In the genomic region with DNA sequence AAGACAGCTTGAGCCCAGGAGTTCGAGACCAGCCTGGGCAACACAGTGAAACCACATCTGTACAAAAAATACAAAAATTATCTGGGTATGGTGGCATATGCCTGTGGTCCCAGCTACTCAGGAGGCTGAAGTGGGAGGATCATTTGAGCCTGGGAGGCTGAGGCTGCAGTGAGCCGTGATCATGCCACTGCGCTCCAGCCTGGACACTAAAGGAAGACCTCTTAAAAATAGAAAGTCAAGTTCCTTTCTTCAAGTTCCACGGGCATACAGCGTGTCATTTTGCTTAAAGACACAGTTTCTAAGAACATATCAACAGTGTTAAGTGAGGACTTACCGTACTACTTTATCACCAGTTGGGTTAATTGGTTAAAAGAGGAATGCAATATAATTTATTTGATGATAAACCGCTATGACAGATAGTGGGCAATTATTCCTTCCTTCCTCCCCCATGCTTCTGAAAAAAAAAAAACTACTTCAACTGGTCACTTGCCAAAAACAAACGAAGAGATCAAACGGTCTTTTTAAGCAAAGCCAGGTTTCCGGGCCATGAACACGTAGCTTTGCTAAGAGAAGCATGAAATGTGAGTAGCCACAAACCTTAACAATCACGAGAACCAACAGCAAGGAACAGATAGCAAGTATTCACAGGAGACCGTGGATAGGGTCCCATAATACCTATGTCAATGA, we compare ENCODE assay signal across 1 cellular context.
TF ChIP-seq lines count a peak whose summit lies in the region.

No MANE protein-coding gene starts in this region.

TF ChIP-seq in HCT116, 20 proteins besides CTCF, POLR2A, EP300 and RAD21 (continued from another document):
- TF ChIP-seq, protein P1, sequence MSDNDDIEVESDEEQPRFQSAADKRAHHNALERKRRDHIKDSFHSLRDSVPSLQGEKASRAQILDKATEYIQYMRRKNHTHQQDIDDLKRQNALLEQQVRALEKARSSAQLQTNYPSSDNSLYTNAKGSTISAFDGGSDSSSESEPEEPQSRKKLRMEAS (IDR thresholded peaks at IDR 0.05), result peak; percentile 79
- no peak for TF ChIP-seq EZH2 (IDR thresholded peaks at IDR 0.05)
- peak; percentile 81 for TF ChIP-seq JUND (IDR thresholded peaks at IDR 0.05)
- TF ChIP-seq ELF1 (IDR thresholded peaks at IDR 0.05; ENCODE audit: borderline replicate concordance, low read depth), result no peak
- peak; percentile 55; the same call in 1 of the 2 replicates for TF ChIP-seq CEBPB (IDR thresholded peaks at IDR 0.05; ENCODE audit: low read depth)
- peak; percentile 95 for TF ChIP-seq TCF7L2 (IDR thresholded peaks at IDR 0.05; ENCODE audit: borderline replicate concordance, extremely low read depth, insufficient read depth, insufficient read length)
- TF ChIP-seq EZH2phosphoT487 (IDR thresholded peaks at IDR 0.05; ENCODE audit: borderline replicate concordance), result no peak
TF ChIP-seq in HCT116: peak in this region for 10.
